Comparison of ENCODE assay signal across 16 cellular contexts in genomic region chr4:7570156-7570778, GRCh38.
"Had no signal": no experiment of that assay in that cellular context is flagged by ENCODE, and none has a peak within 500 bp of the region (broad histone marks: within the 10 kb centered on the region; RNA-seq: fewer than 3 reads in every experiment).

No MANE protein-coding gene starts in this region.

- H3K36me3 ChIP-seq: esophagus squamous epithelium, neutrophil, right atrium auricular region had no signal

- DNase-seq: cerebellar nuclear complex; effector memory CD8-positive, alpha-beta T cell; esophagus squamous epithelium; foreskin fibroblast; head of caudate nucleus; hypothalamus; islet precursor cell; mammary epithelial cell; naive thymus-derived CD4-positive, alpha-beta T cell; small intestine; stimulated activated CD4-positive, alpha-beta T cell treated with anti-CD3 and anti-CD28 coated beads, Interleukin-12 subunit alpha, Interleukin-12 subunit beta, amount 100 ng/mL, for 4 hours; stimulated activated naive CD4-positive, alpha-beta T cell treated with Interleukin-2 at 50 U/mL for 16 hours; trophoblast cell had no signal

- H3K27me3 ChIP-seq: right atrium auricular region had no signal

- H3K27ac Mint-ChIP-seq: dendritic cell treated with granulocyte-macrophage colony-stimulating factor and Interleukin-4, amounts not matched to agents 40 ng/mL and 50 ng/mL, for 4 days; effector memory CD8-positive, alpha-beta T cell had no signal

- H3K4me3 Mint-ChIP-seq: dendritic cell treated with granulocyte-macrophage colony-stimulating factor and Interleukin-4, amounts not matched to agents 40 ng/mL and 50 ng/mL, for 4 days; effector memory CD8-positive, alpha-beta T cell; naive thymus-derived CD4-positive, alpha-beta T cell had no signal

- H3K9me3 ChIP-seq: neutrophil had no signal

- H3K4me3 ChIP-seq: esophagus squamous epithelium, right atrium auricular region had no signal

- H3K27ac ChIP-seq: esophagus squamous epithelium, neutrophil, right atrium auricular region had no signal

- H3K4me1 ChIP-seq: esophagus squamous epithelium, right atrium auricular region had no signal
